ENCODE assay signal across 2 cellular contexts in genomic region chr17:44832821-44833220, GRCh38.
TF ChIP-seq lines count a peak whose summit lies in the region.

No MANE protein-coding gene starts in this region.

TF ChIP-seq in GM23338, 12 proteins besides CTCF, POLR2A, EP300 and RAD21:
- TF ChIP-seq EZH2phosphoT487 (IDR thresholded peaks at IDR 0.05; ENCODE audit: unreplicated experiment) (no peak), STAT1 (IDR thresholded peaks at IDR 0.05; ENCODE audit: unreplicated experiment) (no peak), ZNF114 (CRISPR knock-in tag; IDR thresholded peaks at IDR 0.05) (no peak), NANOG (IDR thresholded peaks at IDR 0.05; ENCODE audit: borderline replicate concordance) (no peak), POLR2AphosphoS5 (IDR thresholded peaks at IDR 0.05; ENCODE audit: low read depth) (no peak), ZNF331 (CRISPR knock-in tag; IDR thresholded peaks at IDR 0.05; ENCODE audit: low read depth) (no peak), ZNF462 (CRISPR knock-in tag; IDR thresholded peaks at IDR 0.05) (no peak), REST (IDR thresholded peaks at IDR 0.05; ENCODE audit: unreplicated experiment) (no peak), ETS1 (IDR thresholded peaks at IDR 0.05) (no peak), JUNB (IDR thresholded peaks at IDR 0.05; ENCODE audit: unreplicated experiment) (no peak), CREB1 (CRISPR knock-in tag; IDR thresholded peaks at IDR 0.05; ENCODE audit: low read depth) (no peak), EZH2 (IDR thresholded peaks at IDR 0.05; ENCODE audit: low read depth, unreplicated experiment) (no peak)
TF ChIP-seq in GM23338: peak in this region for 0.

TF ChIP-seq in H1, 55 proteins besides CTCF, POLR2A, EP300 and RAD21:
- TF ChIP-seq YY1 (IDR thresholded peaks at IDR 0.05; ENCODE audit: low read depth, low read length): no peak
- peak; percentile 90 for TF ChIP-seq TEAD4 (IDR thresholded peaks at IDR 0.05; ENCODE audit: low read depth, low read length)
- TF ChIP-seq HDAC2 (IDR thresholded peaks at IDR 0.05; ENCODE audit: borderline replicate concordance in 1 of 2, low read depth in 2 of 2, low read length in 2 of 2): no peak
- TF ChIP-seq CREB1 (IDR thresholded peaks at IDR 0.05): no peak
- TF ChIP-seq CHD1 (IDR thresholded peaks at IDR 0.05; ENCODE audit: low read depth, low read length): no peak
- no peak for TF ChIP-seq SP4 (IDR thresholded peaks at IDR 0.05; ENCODE audit: low read length)
- TF ChIP-seq SIRT6 (IDR thresholded peaks at IDR 0.05; ENCODE audit: low read length): no peak
